ENCODE assay signal across 8 cellular contexts in genomic region chr2:85418132-85419008, GRCh38. TPM values are rescaled to one million over a fixed set of nuclear protein-coding genes. Genes with fewer than 3 reads are reported as not detected.
DNase-seq lines count a peak whose midpoint lies in the region; ATAC-seq and TF ChIP-seq lines count a peak whose summit lies in the region.

Gene SH2D6 (plus strand): TSS chr2:85418714. CDS start chr2:85429466, 10,752 bp downstream.

- no peak within 1 kb of the TSS for H2AK5ac ChIP-seq in H9 (ENCODE audit: insufficient read length, low read length)

- H4K20me1 ChIP-seq in H9 (ENCODE audit: control insufficient read depth, insufficient read depth, insufficient read length): peaks cover 2% of the 10 kb centered on the region

- DNase-seq in GM04504 (ENCODE audit: low read depth) (peak; percentile 58), H9 (peak; percentile 89), M059J (ENCODE audit: low read depth) (peak; percentile 73), head of caudate nucleus (peak; percentile 73 to 94 (median 88)), ovary (peak; percentile 82 to 90 (median 88))

- H3T11ph ChIP-seq in H9 (ENCODE audit: low read length): no peak within 1 kb of the TSS

- no peak within 1 kb of the TSS for H3K23ac ChIP-seq in H9 (ENCODE audit: insufficient read length, low read depth, low read length)

- H2BK5ac ChIP-seq in H9 (ENCODE audit: insufficient read length, low read length): no peak within 1 kb of the TSS

- ATAC-seq in SK-N-SH treated with all-trans-retinoic acid at 6 μM for 48 hours: peak; percentile 90

- no peak within 1 kb of the TSS for H4K8ac ChIP-seq in H9 (replicated peaks; ENCODE audit: insufficient read length, low read depth, low read length)

- WGBS in H9 (ENCODE audit: extremely low coverage, insufficient read length, low lambda C conversion rate): no CpG with 5 or more reads among the region's 57 CpGs
- WGBS in ovary, 3 donors: 13 to 23% (median 15%) methylated on average over 42 to 57 of the region's 57 CpGs
- WGBS in thymus: 20% methylated on average over 57 of the region's 57 CpGs

- H3K14ac ChIP-seq in H9 (ENCODE audit: insufficient read depth, low read length): peak within 1 kb of the TSS; percentile 79

- H3K36me3 ChIP-seq in ovary (no peaks in the 10 kb centered on the region), thymus (ENCODE audit: control insufficient read depth, insufficient read depth) (no peaks in the 10 kb centered on the region)

- peak within 1 kb of the TSS; percentile 60 for H3K9ac ChIP-seq in H9 (ENCODE audit: extremely low read depth, insufficient read length, low read length)

- H4K91ac ChIP-seq in H9 (ENCODE audit: insufficient read length, low read depth, low read length): peak within 1 kb of the TSS; percentile 12

- H2AFZ ChIP-seq in H9 (ENCODE audit: low read length): no peak within 1 kb of the TSS

- H4K5ac ChIP-seq in H9 (ENCODE audit: insufficient read length, low read depth, low read length): no peak within 1 kb of the TSS

- peak; percentile 75 for TF ChIP-seq POLR2A in ovary (IDR thresholded peaks at IDR 0.05)

- H3K4me1 Mint-ChIP-seq in H9: peaks cover 28 to 29% of the 10 kb centered on the region in 2 experiments
- H3K4me1 Mint-ChIP-seq in activated naive CD8-positive, alpha-beta T cell (ENCODE audit: low read depth): peaks cover 25% of the 10 kb centered on the region

- H2BK20ac ChIP-seq in H9 (ENCODE audit: low read depth, low read length, poor library complexity, severe bottlenecking): no peak within 1 kb of the TSS

- H3K4me3 ChIP-seq in ovary: peak within 1 kb of the TSS; percentile 65
- H3K4me3 ChIP-seq in thymus (ENCODE audit: low read length): peak within 1 kb of the TSS; percentile 70

- peaks cover 6% of the 10 kb centered on the region; the same call in 1 of the 2 replicates for H3K4me1 ChIP-seq in H9 (ENCODE audit: insufficient read depth, low read length)
- H3K4me1 ChIP-seq in ovary (ENCODE audit: insufficient read depth): peaks cover 5% of the 10 kb centered on the region
- peaks cover 16% of the 10 kb centered on the region for H3K4me1 ChIP-seq in thymus (ENCODE audit: control insufficient read depth, insufficient read depth, low read length)

- H2BK120ac ChIP-seq in H9 (ENCODE audit: low read depth, low read length, poor library complexity, severe bottlenecking): no peak within 1 kb of the TSS

- H3K27ac Mint-ChIP-seq in H9: peak within 1 kb of the TSS; percentile 90 to 100 (median 98)
- H3K27ac Mint-ChIP-seq in activated naive CD8-positive, alpha-beta T cell: peak within 1 kb of the TSS; percentile 97

- H2BK12ac ChIP-seq in H9 (ENCODE audit: insufficient read length, low read depth, low read length): no peak within 1 kb of the TSS

- H3K27me3 Mint-ChIP-seq in H9 (ENCODE audit: low read depth): peaks cover 2% of the 10 kb centered on the region
- no peaks in the 10 kb centered on the region for H3K27me3 Mint-ChIP-seq in activated naive CD8-positive, alpha-beta T cell

- H3K18ac ChIP-seq in H9 (ENCODE audit: insufficient read length, low read depth, low read length): peak within 1 kb of the TSS; percentile 80

- H3K79me1 ChIP-seq in H9 (ENCODE audit: insufficient read depth, low read depth, low read length, poor library complexity, severe bottlenecking): no peaks in the 10 kb centered on the region

- H3K4me3 Mint-ChIP-seq in H9: peak within 1 kb of the TSS; percentile 88 to 91
- H3K4me3 Mint-ChIP-seq in activated naive CD8-positive, alpha-beta T cell: peak within 1 kb of the TSS; percentile 90

- no peak for TF ChIP-seq CTCF in H9 (conservative IDR thresholded peaks at IDR 0.05)
- no peak for TF ChIP-seq CTCF in ovary (IDR thresholded peaks at IDR 0.05)

- H3K9me3 Mint-ChIP-seq in H9: no peaks in the 10 kb centered on the region
- H3K9me3 Mint-ChIP-seq in activated naive CD8-positive, alpha-beta T cell (ENCODE audit: low read depth): no peaks in the 10 kb centered on the region

- no peaks in the 10 kb centered on the region for H3K79me2 ChIP-seq in H9 (ENCODE audit: insufficient read depth, low read length)

- peaks cover 10% of the 10 kb centered on the region for H3K23me2 ChIP-seq in H9 (ENCODE audit: insufficient read length, low read depth, low read length, poor library complexity, severe bottlenecking)

- no peak within 1 kb of the TSS for H3K56ac ChIP-seq in H9 (ENCODE audit: insufficient read length, low read depth, low read length)

- TF ChIP-seq EP300 in ovary (IDR thresholded peaks at IDR 0.05): no peak

- intact Hi-C loops in head of caudate nucleus (cut with DNase I) (loop anchor here (2.0 kb wide), 1 partner anchor 64 kb away; the partner anchor contains the start of genes ELMOD3 and RETSAT), ovary (cut with DNase I) (no loop called here)

- no peak within 1 kb of the TSS for H3K27ac ChIP-seq in H9 (ENCODE audit: insufficient read length, low read depth, low read length)
- peak within 1 kb of the TSS; percentile 71 to 87 for H3K27ac ChIP-seq in ovary
- peak within 1 kb of the TSS; percentile 93 for H3K27ac ChIP-seq in thymus (ENCODE audit: low read depth)

- no peak within 1 kb of the TSS for H3K4ac ChIP-seq in H9 (ENCODE audit: low read depth, low read length)

- H3K4me2 ChIP-seq in H9 (ENCODE audit: insufficient read depth, insufficient read length, low read length): peak within 1 kb of the TSS; percentile 32

- no peaks in the 10 kb centered on the region for H3K36me3 Mint-ChIP-seq in H9 (ENCODE audit: insufficient read depth in 1 of 3, low read depth in 3 of 3)
- H3K36me3 Mint-ChIP-seq in activated naive CD8-positive, alpha-beta T cell: no peaks in the 10 kb centered on the region

- H2BK15ac ChIP-seq in H9 (ENCODE audit: low read depth, low read length): no peak within 1 kb of the TSS

- H3K9me3 ChIP-seq in H9 (ENCODE audit: control insufficient read depth, low read depth, low read length) (no peaks in the 10 kb centered on the region), ovary (no peaks in the 10 kb centered on the region), thymus (ENCODE audit: control insufficient read depth) (no peaks in the 10 kb centered on the region)

- H3K27me3 ChIP-seq in H9 (ENCODE audit: insufficient read depth, low read length) (no peaks in the 10 kb centered on the region), ovary (no peaks in the 10 kb centered on the region), thymus (ENCODE audit: control insufficient read depth, insufficient read depth) (no peaks in the 10 kb centered on the region)

TF ChIP-seq in SK-N-SH treated with all-trans-retinoic acid at 6 μM for 48 hours, 23 proteins besides CTCF, POLR2A, EP300 and RAD21:
- TF ChIP-seq ZNF8 (CRISPR knock-in tag; IDR thresholded peaks at IDR 0.05) (no peak), POU6F1 (CRISPR knock-in tag; IDR thresholded peaks at IDR 0.05; ENCODE audit: borderline replicate concordance, low read depth) (no peak), GLIS3 (CRISPR knock-in tag; IDR thresholded peaks at IDR 0.05) (no peak), OSR1 (CRISPR knock-in tag; IDR thresholded peaks at IDR 0.05) (no peak), PPARA (CRISPR knock-in tag; IDR thresholded peaks at IDR 0.05; ENCODE audit: borderline replicate concordance) (no peak), ZC3H10 (CRISPR knock-in tag; IDR thresholded peaks at IDR 0.05) (no peak), TOX (CRISPR knock-in tag; IDR thresholded peaks at IDR 0.05; ENCODE audit: borderline replicate concordance) (no peak), ESRRG (CRISPR knock-in tag; IDR thresholded peaks at IDR 0.05) (no peak), ZNF565 (CRISPR knock-in tag; conservative IDR thresholded peaks at IDR 0.05; ENCODE audit: low read depth) (no peak)
- TF ChIP-seq, protein P1, sequence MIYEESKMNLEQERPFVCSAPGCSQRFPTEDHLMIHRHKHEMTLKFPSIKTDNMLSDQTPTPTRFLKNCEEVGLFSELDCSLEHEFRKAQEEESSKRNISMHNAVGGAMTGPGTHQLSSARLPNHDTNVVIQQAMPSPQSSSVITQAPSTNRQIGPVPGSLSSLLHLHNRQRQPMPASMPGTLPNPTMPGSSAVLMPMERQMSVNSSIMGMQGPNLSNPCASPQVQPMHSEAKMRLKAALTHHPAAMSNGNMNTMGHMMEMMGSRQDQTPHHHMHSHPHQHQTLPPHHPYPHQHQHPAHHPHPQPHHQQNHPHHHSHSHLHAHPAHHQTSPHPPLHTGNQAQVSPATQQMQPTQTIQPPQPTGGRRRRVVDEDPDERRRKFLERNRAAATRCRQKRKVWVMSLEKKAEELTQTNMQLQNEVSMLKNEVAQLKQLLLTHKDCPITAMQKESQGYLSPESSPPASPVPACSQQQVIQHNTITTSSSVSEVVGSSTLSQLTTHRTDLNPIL (CRISPR knock-in tag; IDR thresholded peaks at IDR 0.05; ENCODE audit: low read depth): no peak

RNA-seq across cellular contexts. Expression of gene SH2D6, which starts in this region (rescaled TPM):
- 0.61 TPM in 2 replicates for total RNA-seq in H9 (2021)
- total RNA-seq in M059J (2014; rRNA removed; shearing (Covaris generic)): not detected in 2 replicates
- 1 to 10 TPM in 1 of 7 donors, under 1 TPM in 2, not detected in 4; 0.35 to 1.9 (median 0.48) TPM for total RNA-seq in ovary
- under 1 TPM in 1 of 2 donors, not detected in 1; 0.12 TPM for polyA plus RNA-seq in ovary
- 0.55 TPM for polyA plus RNA-seq in thymus

Comparison
In these comparisons a context has a peak if more than half of its experiments do, and no peak if none do; other contexts are left out.
1. Peak in DNase-seq, H3K9ac ChIP-seq and H3K4me2 ChIP-seq in H9; RNA of the gene not detected or under 1 TPM.
2. Peak in DNase-seq in M059J; RNA of the gene not detected or under 1 TPM.